ENCODE assay signal across 8 cellular contexts in the genomic region with DNA sequence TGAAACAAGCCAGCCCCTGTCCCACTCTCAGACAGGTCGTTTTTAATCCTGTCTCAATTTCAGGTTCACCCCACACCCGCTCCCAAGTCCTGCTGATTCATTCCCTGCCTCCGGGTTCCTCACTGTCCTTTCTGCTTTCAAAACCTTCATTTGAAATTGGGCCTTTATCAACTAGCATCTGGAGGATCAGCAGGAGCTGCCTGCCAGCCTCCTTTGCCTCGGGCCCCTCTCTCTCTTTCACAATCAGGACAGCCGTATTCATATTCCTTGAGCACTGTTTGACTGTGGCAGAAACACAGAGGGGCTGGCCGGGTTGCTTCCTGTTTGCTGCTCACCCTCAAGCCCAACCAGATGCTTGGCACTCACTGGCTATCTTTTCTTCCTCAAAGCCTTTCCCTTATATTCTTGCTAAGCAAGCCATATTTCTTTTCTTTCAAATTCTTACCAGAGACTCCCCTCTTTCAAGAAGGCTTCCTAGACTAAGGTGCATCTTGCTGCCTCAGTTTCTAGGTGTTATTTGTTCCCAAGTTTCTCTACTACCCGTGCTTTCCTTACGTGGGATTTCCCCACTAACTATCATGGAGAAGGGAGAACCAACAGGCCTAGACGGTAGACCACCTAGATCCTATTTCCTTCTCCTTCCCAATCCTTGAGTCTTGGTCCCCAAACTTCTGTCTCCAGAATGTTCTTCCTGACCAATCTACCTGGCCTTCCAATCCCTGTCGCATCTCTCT. TPM values are rescaled to one million over a fixed set of nuclear protein-coding genes. Genes with fewer than 3 reads are reported as not detected.
DNase-seq lines count a peak whose midpoint lies in the region; ATAC-seq and TF ChIP-seq lines count a peak whose summit lies in the region.

No MANE protein-coding gene starts in this region.

- H3K9ac ChIP-seq in adipocyte (ENCODE audit: low read length) = no peak overlapping the region

- no peaks in the 10 kb centered on the region for H3K36me3 ChIP-seq in adipocyte (ENCODE audit: control insufficient read depth, insufficient read depth, low read length, severe bottlenecking)

- no peaks in the 10 kb centered on the region for H3K9me3 ChIP-seq in adipocyte (ENCODE audit: control insufficient read depth, low read length)

- H3K27me3 ChIP-seq in adipocyte (replicated peaks; ENCODE audit: control insufficient read depth, insufficient read depth, low read length) = peaks cover 4% of the 10 kb centered on the region

- no peak for TF ChIP-seq CTCF in AG10803 (conservative IDR thresholded peaks at IDR 0.05; ENCODE audit: low read length)

- H3K4me1 ChIP-seq in adipocyte (ENCODE audit: control insufficient read depth, insufficient read depth, low read length) = peaks cover 12% of the 10 kb centered on the region

- no peak overlapping the region for H3K4me3 ChIP-seq in AG10803 (ENCODE audit: low read length)
- H3K4me3 ChIP-seq in adipocyte (ENCODE audit: low read length) = no peak overlapping the region

- ATAC-seq in GM18870 (IDR thresholded peaks at IDR 0.05; ENCODE audit: unreplicated experiment) = no peak
- ATAC-seq in GM18867 (IDR thresholded peaks at IDR 0.05; ENCODE audit: unreplicated experiment) = no peak
- ATAC-seq in HG03565 (IDR thresholded peaks at IDR 0.05; ENCODE audit: unreplicated experiment) = no peak

- DNase-seq in AG10803 (ENCODE audit: low read depth) (peak; percentile 81), HT1080 (ENCODE audit: low read depth) (peak; percentile 48), adipocyte (ENCODE audit: low read depth) (peak; percentile 93), iPS-NIHi7 (ENCODE audit: extremely low spot score) (peak; percentile 50), HK-2 (ENCODE audit: unreplicated experiment) (no peak)

RNA-seq across cellular contexts. Expression of a gene that starts 3.0 kb away (rescaled TPM):
- 58.9 and 60.2 TPM in 2 replicates for total RNA-seq in HT1080 (2014; rRNA removed; shearing (Covaris generic))
- polyA plus RNA-seq in HT1080 (2015; cell fraction: cytosol; rRNA removed) = 30.8 and 32.6 TPM in 2 replicates
- 56.6 and 59.9 TPM in 2 replicates for polyA plus RNA-seq in HT1080 (2015; cell fraction: nucleus; rRNA removed)

RNA-seq across cellular contexts. Expression of a gene that starts 36.4 kb away (rescaled TPM):
- total RNA-seq in HT1080 (2014; rRNA removed; shearing (Covaris generic)) = 2.4 and 4.7 TPM in 2 replicates
- 1.8 and 2.3 TPM in 2 replicates for polyA plus RNA-seq in HT1080 (2015; cell fraction: cytosol; rRNA removed)
- polyA plus RNA-seq in HT1080 (2015; cell fraction: nucleus; rRNA removed) = 3.6 and 8.9 TPM in 2 replicates

RNA-seq across cellular contexts. Expression of a gene that starts 41.8 kb away (rescaled TPM):
- total RNA-seq in HT1080 (2014; rRNA removed; shearing (Covaris generic)) = not detected in 2 replicates
- not detected in 2 replicates for polyA plus RNA-seq in HT1080 (2015; cell fraction: cytosol; rRNA removed)
- not detected in 2 replicates for polyA plus RNA-seq in HT1080 (2015; cell fraction: nucleus; rRNA removed)
